In genomic region chr1:219339466-219339865, GRCh38 we compare ENCODE assay signal across 17 cellular contexts.
"Had no signal": no experiment of that assay in that cellular context is flagged by ENCODE, and none has a peak within 500 bp of the region (broad histone marks: within the 10 kb centered on the region; RNA-seq: fewer than 3 reads in every experiment).

No MANE protein-coding gene starts in this region.

- H3K27ac ChIP-seq: gastroesophageal sphincter, heart right ventricle, lower lobe of right lung, neural progenitor cell, ovary, sigmoid colon, thyroid gland, vagina had no signal

- H2AFZ ChIP-seq: neural progenitor cell had no signal

- DNase-seq: activated CD4-positive, CD25-positive, alpha-beta regulatory T cell treated with anti-CD3 and anti-CD28 coated beads, Interleukin-2, amount 50 U/mL, for 72 hours; activated naive CD4-positive, alpha-beta T cell treated with anti-CD3 and anti-CD28 coated beads for 36 hours; activated naive CD8-positive, alpha-beta T cell treated with anti-CD3 and anti-CD28 coated beads, Interleukin-2, amount 50 U/mL, for 24 hours; activated T-cell treated with anti-CD3 and anti-CD28 coated beads, Interleukin-2, amount 50 U/mL, for 1 hour; heart right ventricle; left colon; lower lobe of right lung; midbrain; naive B cell; ovary; sigmoid colon; stimulated activated CD4-positive, alpha-beta T cell treated with anti-CD3 and anti-CD28 coated beads, Interleukin-1b, Interleukin-23, amount 100 ng/mL, for 48 hours; thyroid gland had no signal

- H3K4me1 ChIP-seq: gastroesophageal sphincter, lower lobe of right lung, neural progenitor cell, sigmoid colon, thyroid gland, vagina had no signal

- H3K4me2 ChIP-seq: neural progenitor cell had no signal

- H3K9ac ChIP-seq: neural progenitor cell had no signal

- H3K9me3 ChIP-seq: gastroesophageal sphincter, lower lobe of right lung, ovary, sigmoid colon, thyroid gland, vagina had no signal

- H3K36me3 ChIP-seq: gastroesophageal sphincter, heart right ventricle, lower lobe of right lung, neural progenitor cell, ovary, sigmoid colon, thyroid gland, vagina had no signal

- H3K27me3 ChIP-seq: gastroesophageal sphincter, heart right ventricle, neural progenitor cell, ovary, sigmoid colon, thyroid gland, vagina had no signal

- H3K4me3 ChIP-seq: gastroesophageal sphincter, heart right ventricle, lower lobe of right lung, neural progenitor cell, ovary, sigmoid colon, thyroid gland, vagina had no signal

- ATAC-seq: activated naive CD8-positive, alpha-beta T cell treated with anti-CD3 and anti-CD28 coated beads, Interleukin-2, amount 50 U/mL, for 24 hours; gastroesophageal sphincter; heart right ventricle; left colon; lower lobe of right lung; stimulated activated effector memory CD8-positive, alpha-beta T cell treated with anti-CD3 and anti-CD28 coated beads, Interleukin-12 subunit alpha, Interleukin-12 subunit beta, amount 100 ng/mL, for 72 hours had no signal
